15 cellular contexts compared by ENCODE assay signal in genomic region chr7:73900286-73900685, GRCh38. TPM values are rescaled to one million over a fixed set of nuclear protein-coding genes. Genes with fewer than 3 reads are reported as not detected.
A peak's percentile ranks its signal among the peaks of the same experiment; 100 is the strongest.
DNase-seq lines count a peak whose midpoint lies in the region; ATAC-seq, FAIRE-seq and TF ChIP-seq lines count a peak whose summit lies in the region.
"Had no signal": no experiment of that assay in that cellular context is flagged by ENCODE, and none has a peak within 500 bp of the region (broad histone marks: within the 10 kb centered on the region; RNA-seq: fewer than 3 reads in every experiment).

No MANE protein-coding gene starts in this region.

- H3K27me3 Mint-ChIP-seq in HFFc6 (ENCODE audit: insufficient read depth) = no peaks in the 10 kb centered on the region; the same call in 1 of the 2 replicates

- no peak overlapping the region for H2AFZ ChIP-seq in K562 (ENCODE audit: low read depth, low read length)

- TF ChIP-seq POLR2A in K562 (conservative IDR thresholded peaks at IDR 0.05) (no peak), tibial nerve (IDR thresholded peaks at IDR 0.05) (no peak)

- no peak overlapping the region for H3K23ac ChIP-seq in mesendoderm (ENCODE audit: low read length)

- no peak overlapping the region for H3K56ac ChIP-seq in mesendoderm (ENCODE audit: low read length)

- FAIRE-seq in K562 (lab: Jason Lieb, UNC) = no peak
- FAIRE-seq: endometrium had no signal

- BruUV-seq in K562 (replicated peaks; lab: Mats Ljungman, UMichigan) = no TSS peak

- H3K79me2 ChIP-seq in K562 (ENCODE audit: control insufficient read depth, insufficient read depth, low read length) (no peaks in the 10 kb centered on the region), mesendoderm (ENCODE audit: control insufficient read depth, insufficient read depth, low read length) (no peaks in the 10 kb centered on the region)

- no peak overlapping the region for H2BK15ac ChIP-seq in mesendoderm (replicated peaks; ENCODE audit: low read depth)

- no peak overlapping the region for H3K4me2 ChIP-seq in K562 (ENCODE audit: insufficient read depth, low read length)
- H3K4me2 ChIP-seq in mesendoderm (ENCODE audit: low read length) = no peak overlapping the region

- CTCF ChIA-PET in K562 (lab: Yijun Ruan, JAX; ENCODE audit: low intra/inter-chr PET ratio) = no interaction called here

- H3K4me3 ChIP-seq in K562 (no peak overlapping the region), mesendoderm (ENCODE audit: low read length) (no peak overlapping the region), tibial nerve (no peak overlapping the region)
- H3K4me3 ChIP-seq: lung had no signal

- H3K79me1 ChIP-seq in mesendoderm (ENCODE audit: low read length) = no peaks in the 10 kb centered on the region

- intact Hi-C loops in K562 (cut with micrococcal nuclease) = no loop called here

- TF ChIP-seq CTCF in HFFc6 (IDR thresholded peaks at IDR 0.05) = no peak
- no peak for TF ChIP-seq CTCF in K562 (IDR thresholded peaks at IDR 0.05 in 2 of 3, conservative IDR thresholded peaks at IDR 0.05 in 1 of 3; ENCODE audit: insufficient read depth in 2 of 3, low read depth in 1 of 3, low read length in 3 of 3)
- no peak for TF ChIP-seq CTCF in tibial nerve (IDR thresholded peaks at IDR 0.05)

- no peak for DNase-seq in HFFc6
- DNase-seq in K562 (ENCODE audit: extremely low read depth in 1 of 4, low spot score in 3 of 4) = no peak
- DNase-seq in mesendoderm = peak; percentile 65
- DNase-seq in tibial nerve (ENCODE audit: low spot score in 2 of 2) = no peak
- DNase-seq in NCI-H128 (lab: John Stamatoyannopoulos, UW; ENCODE audit: unreplicated experiment) = no peak
- DNase-seq in GOT3 (lab: John Stamatoyannopoulos, UW) = no peak
- DNase-seq in ureter (ENCODE audit: low spot score) = no peak
- DNase-seq: activated CD4-positive, alpha-beta T cell treated with anti-CD3 and anti-CD28 coated beads, Interleukin-2, amount 50 U/mL, for 4 hours; CD4-positive, alpha-beta T cell; hippocampal formation; NCI-H1048 had no signal

- ATAC-seq in K562 = no peak

- H3K36me3 ChIP-seq in K562 (ENCODE audit: control insufficient read depth, insufficient read depth, low read length) (no peaks in the 10 kb centered on the region), mesendoderm (ENCODE audit: control insufficient read depth, insufficient read depth, low read length) (no peaks in the 10 kb centered on the region), tibial nerve (no peaks in the 10 kb centered on the region)

- H3K4me3 Mint-ChIP-seq in HFFc6 = no peak overlapping the region; the same call in 1 of the 2 replicates
- H3K4me3 Mint-ChIP-seq: CD4-positive, alpha-beta T cell; T-helper 2 cell treated with Interferon-gamma antibody and Interleukin-4, amounts not matched to agents 5 μg/mL and 100 μg/mL, for 36 hours had no signal

- POLR2A ChIA-PET in K562 (lab: Yijun Ruan, JAX) = interaction anchor here (0.6 to 1.1 kb wide), 2 partner anchors 12 to 300 kb away, joined by 3 to 5 read pairs; no protein-coding TSS in a partner anchor

- H3K4me1 ChIP-seq in K562 (replicated peaks in 1 of 2; ENCODE audit: control insufficient read depth in 2 of 2, insufficient read depth in 2 of 2, low read length in 2 of 2) = peaks cover 0 to 9% of the 10 kb centered on the region in 2 experiments; a peak in 2 of 5 replicates
- H3K4me1 ChIP-seq in mesendoderm (ENCODE audit: control insufficient read depth, low read depth, low read length) = no peaks in the 10 kb centered on the region
- peaks cover 0 to 22% (median 0%) of the 10 kb centered on the region in 4 donors for H3K4me1 ChIP-seq in tibial nerve

- H3K27me3 ChIP-seq in K562 (ENCODE audit: control insufficient read depth in 2 of 2, insufficient read depth in 2 of 2, low read length in 2 of 2) (peaks cover 0 to 31% of the 10 kb centered on the region in 2 experiments; a peak in 2 of 5 replicates), mesendoderm (ENCODE audit: insufficient read depth, low read length, poor library complexity) (no peaks in the 10 kb centered on the region), tibial nerve (no peaks in the 10 kb centered on the region)

- peaks cover 7% of the 10 kb centered on the region; the same call in 1 of the 2 replicates for H3K9me3 Mint-ChIP-seq in HFFc6
- H3K9me3 Mint-ChIP-seq: T-helper 2 cell treated with Interferon-gamma antibody and Interleukin-4, amounts not matched to agents 5 μg/mL and 100 μg/mL, for 36 hours had no signal

- in situ Hi-C loops in K562 (cut with MboI) = no loop called here

- H2AK5ac ChIP-seq in mesendoderm (ENCODE audit: low read length) = no peak overlapping the region

- no peaks in the 10 kb centered on the region for H3K9me1 ChIP-seq in K562 (ENCODE audit: control insufficient read depth, insufficient read depth, low read length)

- no peak for TF ChIP-seq RAD21 in K562 (CRISPR knock-in tag; conservative IDR thresholded peaks at IDR 0.05 in 1 of 2, IDR thresholded peaks at IDR 0.05 in 1 of 2)

- 4% methylated on average over 5 of the region's 5 CpGs for WGBS in K562 (ENCODE audit: insufficient coverage, low coverage, missing lambda C conversion rate)
- no CpG with 5 or more reads among the region's 5 CpGs for WGBS in mesendoderm (ENCODE audit: extremely low coverage, insufficient coverage, low lambda C conversion rate)
- WGBS in tibial nerve, 2 donors = 36 to 37% methylated on average over 5 of the region's 5 CpGs

- peak overlapping the region; percentile 99 for H3K27ac Mint-ChIP-seq in HFFc6
- H3K27ac Mint-ChIP-seq: CD4-positive, alpha-beta T cell; T-helper 2 cell treated with Interferon-gamma antibody and Interleukin-4, amounts not matched to agents 5 μg/mL and 100 μg/mL, for 36 hours had no signal

- TF ChIP-seq EP300 in K562 (IDR thresholded peaks at IDR 0.05; ENCODE audit: low read length) (no peak), tibial nerve (IDR thresholded peaks at IDR 0.05) (no peak)

- H3K18ac ChIP-seq in mesendoderm (ENCODE audit: low read length) = no peak overlapping the region

- no peak overlapping the region for H3K9ac ChIP-seq in K562 (ENCODE audit: insufficient read depth in 1 of 2, low read depth in 2 of 2, low read length in 2 of 2)
- H3K9ac ChIP-seq in mesendoderm (ENCODE audit: low read length) = no peak overlapping the region

- no peak overlapping the region for H2BK5ac ChIP-seq in mesendoderm (ENCODE audit: low read length)

- H3K4ac ChIP-seq in mesendoderm (ENCODE audit: low read depth, low read length) = no peak overlapping the region

- no peak overlapping the region for H4K8ac ChIP-seq in mesendoderm (ENCODE audit: low read depth, low read length)

- no peak overlapping the region for H2BK120ac ChIP-seq in mesendoderm (ENCODE audit: low read depth, low read length)

- peaks cover 62% of the 10 kb centered on the region for H3K4me1 Mint-ChIP-seq in HFFc6 (ENCODE audit: low read depth)

- peaks cover 6% of the 10 kb centered on the region; the same call in 1 of the 2 replicates for H3K36me3 Mint-ChIP-seq in HFFc6 (ENCODE audit: low read depth)

- no peak overlapping the region for H3K27ac ChIP-seq in K562 (ENCODE audit: extremely low read depth, low read depth, low read length)
- no peak overlapping the region for H3K27ac ChIP-seq in mesendoderm (ENCODE audit: low read depth, low read length)
- H3K27ac ChIP-seq in tibial nerve = peak overlapping the region in 3 of 4 donors; percentile 3 to 77 (median 68)

- H4K20me1 ChIP-seq in K562 (replicated peaks; ENCODE audit: control insufficient read depth, insufficient read depth, low read length) = 0 out of 2 replicates have a peak, but pooled peaks cover 3% of the 10 kb centered on the region

- H3K9me3 ChIP-seq in K562 (replicated peaks; ENCODE audit: control insufficient read depth, insufficient read depth, low read depth, low read length) (no peaks in the 10 kb centered on the region), tibial nerve (peaks cover 0 to 29% (median 0%) of the 10 kb centered on the region in 4 donors)

- no peak overlapping the region for H4K5ac ChIP-seq in mesendoderm (ENCODE audit: low read length)

RNA-seq across cellular contexts. Expression of gene TMEM270, which starts 39.3 kb away (rescaled TPM):
- not detected for total RNA-seq in HFFc6 (2021; fragmentation: NEBNext Ultra II Directional; extraction: Animal tissue kit (Norgen Biotek cat#: 25700))
- total RNA-seq in K562 (2011; cell fraction: chromatin; rRNA removed; ENCODE audit: low replicate concordance) = not detected in 2 replicates
- not detected in 2 replicates for total RNA-seq in K562 (2011; cell fraction: nucleolus; rRNA removed)
- not detected in 2 replicates for total RNA-seq in K562 (2011; cell fraction: nucleoplasm; rRNA removed)
- total RNA-seq in K562 (2014; rRNA removed) (not detected in 2 replicates), K562 (2014; rRNA removed; fragmentation: Illumina TruSeq; extraction: Trizol) (not detected in 2 replicates), K562 (2015; rRNA removed; fragmentation: Illumina TruSeq; extraction: Trizol) (not detected in 2 replicates), K562 (2021) (not detected in 2 replicates), tibial nerve (not detected), ureter (not detected)
- polyA plus RNA-seq in K562 (2011; rRNA removed) (not detected in 2 replicates), K562 (2014; fragmentation: Illumina TruSeq; extraction: Trizol) (not detected in 2 replicates), K562 (2014; fragmentation: Nextera tagmentation; extraction: Ambion mirVana) (not detected), K562 (2014; rRNA removed) (not detected in 2 replicates)
- polyA plus RNA-seq in K562 (2011; cell fraction: cytosol; rRNA removed) = not detected in 2 replicates
- polyA plus RNA-seq in K562 (2011; cell fraction: nucleus; rRNA removed) = not detected in 2 replicates
- not detected in 2 replicates for polyA plus RNA-seq in K562 (2012)
- not detected in 2 replicates for polyA minus RNA-seq in K562 (2011; rRNA and poly(A)+ RNA removed)
- polyA minus RNA-seq in K562 (2011; cell fraction: cytosol; rRNA and poly(A)+ RNA removed) = not detected in 2 replicates
- not detected in 2 replicates for polyA minus RNA-seq in K562 (2011; cell fraction: nucleus; rRNA and poly(A)+ RNA removed)
- polyA plus RNA-seq in mesendoderm (2013, experiment 1 of 2) = not detected
- polyA plus RNA-seq in mesendoderm (2013, experiment 2 of 2) = not detected
- total RNA-seq: CD4-positive, alpha-beta T cell; omental fat pad had no signal

RNA-seq across cellular contexts. Expression of gene METTL27, which starts 58.0 kb away (rescaled TPM):
- 1 to 10 TPM; 3.9 to 7.2 (median 6.0) TPM for total RNA-seq in HFFc6 (2021; fragmentation: NEBNext Ultra II Directional; extraction: Animal tissue kit (Norgen Biotek cat#: 25700))
- total RNA-seq in K562 (2011; cell fraction: chromatin; rRNA removed; ENCODE audit: low replicate concordance) = 1.9 and 4.9 TPM in 2 replicates
- total RNA-seq in K562 (2011; cell fraction: nucleolus; rRNA removed) = 3.6 and 4.8 TPM in 2 replicates
- total RNA-seq in K562 (2011; cell fraction: nucleoplasm; rRNA removed) = 2.0 and 5.0 TPM in 2 replicates
- total RNA-seq in K562 (2014; rRNA removed) = 0.32 and 0.94 TPM in 2 replicates
- not detected in 2 replicates for total RNA-seq in K562 (2014; rRNA removed; fragmentation: Illumina TruSeq; extraction: Trizol)
- total RNA-seq in K562 (2015; rRNA removed; fragmentation: Illumina TruSeq; extraction: Trizol) = not detected in 2 replicates
- 0.42 and 0.73 TPM in 2 replicates for total RNA-seq in K562 (2021)
- polyA plus RNA-seq in K562 (2011; rRNA removed) = 0.33 and 0.49 TPM in 2 replicates
- polyA plus RNA-seq in K562 (2011; cell fraction: cytosol; rRNA removed) = 0.59 and 1.3 TPM in 2 replicates
- 1.4 and 3.9 TPM in 2 replicates for polyA plus RNA-seq in K562 (2011; cell fraction: nucleus; rRNA removed)
- polyA plus RNA-seq in K562 (2012) = 0.25 and 0.58 TPM in 2 replicates
- 0.69 TPM in 1 of 2 replicates, not detected in the other for polyA plus RNA-seq in K562 (2014; fragmentation: Illumina TruSeq; extraction: Trizol)
- polyA plus RNA-seq in K562 (2014; fragmentation: Nextera tagmentation; extraction: Ambion mirVana) = under 1 TPM in 1 of 2 experiments, not detected in 1; 0.08 TPM
- polyA plus RNA-seq in K562 (2014; rRNA removed) = 0.35 and 0.82 TPM in 2 replicates
- polyA minus RNA-seq in K562 (2011; rRNA and poly(A)+ RNA removed) = 0.53 and 1.1 TPM in 2 replicates
- not detected in 2 replicates for polyA minus RNA-seq in K562 (2011; cell fraction: cytosol; rRNA and poly(A)+ RNA removed)
- polyA minus RNA-seq in K562 (2011; cell fraction: nucleus; rRNA and poly(A)+ RNA removed) = 1.6 and 1.9 TPM in 2 replicates
- polyA plus RNA-seq in mesendoderm (2013, experiment 1 of 2) = 1.6 TPM
- polyA plus RNA-seq in mesendoderm (2013, experiment 2 of 2) = 1.5 TPM
- total RNA-seq in tibial nerve = 1 to 10 TPM in 3 of 4 donors, not detected in 1; 3.6 to 9.2 (median 9.0) TPM
- total RNA-seq in ureter = 14.4 TPM

Comparison
In these comparisons a context has a peak if more than half of its experiments do, and no peak if none do; other contexts are left out.
1. H3K27ac ChIP-seq: peak in tibial nerve (3 of 4); none in K562 (single experiment) and mesendoderm (single experiment).